ENCODE assay signal across 31 cellular contexts in the genomic region with DNA sequence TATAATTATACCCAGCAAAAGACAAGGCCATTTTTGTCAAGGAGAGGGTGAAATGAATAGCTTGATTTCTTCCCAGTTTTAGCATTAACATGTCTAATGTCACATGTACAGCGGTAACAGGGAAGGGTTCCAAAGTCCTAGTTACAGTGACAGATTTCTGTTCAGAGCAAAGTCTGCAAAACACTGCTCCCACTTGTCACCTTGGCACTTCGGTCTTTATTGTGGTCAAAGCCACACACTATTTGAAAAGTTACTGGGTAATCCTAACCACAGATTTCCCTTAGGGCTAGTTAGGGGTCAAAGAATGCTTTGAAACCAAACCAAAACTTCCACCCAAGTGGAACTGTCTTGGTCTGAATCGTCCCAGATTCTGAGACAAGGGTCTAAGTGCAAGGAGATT.
A peak's percentile ranks its signal among the peaks of the same experiment; 100 is the strongest.
DNase-seq lines count a peak whose midpoint lies in the region; ATAC-seq, FAIRE-seq and TF ChIP-seq lines count a peak whose summit lies in the region.
"Had no signal": no experiment of that assay in that cellular context is flagged by ENCODE, and none has a peak within 500 bp of the region (broad histone marks: within the 10 kb centered on the region; RNA-seq: fewer than 3 reads in every experiment).

No MANE protein-coding gene starts in this region.

- no peak for TF ChIP-seq POLR2A in GM12878 (IDR thresholded peaks at IDR 0.05; ENCODE audit: low read depth, low read length)

- in situ Hi-C loops in GM12878 (cut with MboI): no loop called here

- intact Hi-C loops in GM12878 (cut with micrococcal nuclease; ENCODE audit: unreplicated experiment): no loop called here

- POLR2A ChIA-PET in GM12878 (lab: Charles Lee): no interaction called here

- peaks cover 3% of the 10 kb centered on the region for H3K27me3 Mint-ChIP-seq in nephron (ENCODE audit: low read depth)
- peaks cover 21 to 35% of the 10 kb centered on the region in 2 donors for H3K27me3 Mint-ChIP-seq in natural killer cell treated with Interleukin-12 subunit alpha and Interleukin-12 subunit beta and Interleukin-15 and Interleukin-18, amount 100 ng/mL, for 72 hours
- H3K27me3 Mint-ChIP-seq: brain had no signal

- DNase-seq in EH (ENCODE audit: low read depth) (peak; percentile 26), HuH-7 (ENCODE audit: low spot score) (peak; percentile 26), GM12878 (ENCODE audit: low read depth, low spot score) (no peak), HUDEP-2 (lab: John Stamatoyannopoulos, UW; ENCODE audit: unreplicated experiment in 76 of 76) (no peak)
- no peak for DNase-seq in natural killer cell treated with Interleukin-12 subunit alpha and Interleukin-12 subunit beta and Interleukin-15 and Interleukin-18, amount 100 ng/mL, for 72 hours (ENCODE audit: low spot score)
- no peak for DNase-seq in effector CD8-positive, alpha-beta T cell (lab: John Stamatoyannopoulos, UW)
- DNase-seq: activated CD8-positive, alpha-beta T cell treated with anti-CD3 and anti-CD28 coated beads, Interleukin-2, amount 10 ng/mL, durations not matched to agents 7 days and 5 days; activated gamma-delta T cell; activated T-cell treated with anti-CD3 and anti-CD28 coated beads, Interleukin-2, amount 50 U/mL, for 1 hour; H7; left ventricle myocardium inferior; MG63; natural killer cell; NCI-H146; NCI-H510A; NK-92 treated with Interleukin-12 subunit alpha and Interleukin-12 subunit beta, amount 100 ng/mL, for 24 hours; posterior cingulate gyrus; sigmoid colon; stimulated activated CD4-positive, alpha-beta T cell treated with anti-CD3 and anti-CD28 coated beads, Interleukin-15, amount 100 ng/mL, for 24 hours; stimulated activated naive CD8-positive, alpha-beta T cell treated with anti-CD3 and anti-CD28 coated beads, Interleukin-15, amount 100 ng/mL, for 72 hours; T-helper 1 cell; thyroid gland had no signal

- RAD21 ChIA-PET in GM12878 (lab: Charles Lee; ENCODE audit: unreplicated experiment): no interaction called here

- no peaks in the 10 kb centered on the region for H3K9me3 Mint-ChIP-seq in nephron
- H3K9me3 Mint-ChIP-seq in natural killer cell treated with Interleukin-12 subunit alpha and Interleukin-12 subunit beta and Interleukin-15 and Interleukin-18, amount 100 ng/mL, for 72 hours: no peaks in the 10 kb centered on the region
- H3K9me3 Mint-ChIP-seq: mesothelial cell of epicardium; natural killer cell; stimulated activated naive CD8-positive, alpha-beta T cell treated with anti-CD3 and anti-CD28 coated beads, Interleukin-15, amount 100 ng/mL, for 72 hours had no signal

- BruUV-seq in GM12878 (replicated peaks; lab: Mats Ljungman, UMichigan): no TSS peak

- no peaks in the 10 kb centered on the region for H4K20me1 ChIP-seq in GM12878 (ENCODE audit: control insufficient read depth, insufficient read depth)

- H3K9ac ChIP-seq in GM12878 (ENCODE audit: control insufficient read depth, insufficient read depth, low read length): no peak overlapping the region

- no peak overlapping the region for H3K4me2 ChIP-seq in GM12878 (ENCODE audit: control insufficient read depth, insufficient read depth)

- H3K79me2 ChIP-seq in GM12878 (ENCODE audit: control insufficient read depth, insufficient read depth, low read length): no peaks in the 10 kb centered on the region

- peak overlapping the region; percentile 51 to 90 (median 60) for H3K27ac Mint-ChIP-seq in nephron
- no peak overlapping the region for H3K27ac Mint-ChIP-seq in natural killer cell treated with Interleukin-12 subunit alpha and Interleukin-12 subunit beta and Interleukin-15 and Interleukin-18, amount 100 ng/mL, for 72 hours
- H3K27ac Mint-ChIP-seq: activated CD8-positive, alpha-beta T cell treated with anti-CD3 and anti-CD28 coated beads, Interleukin-2, amount 10 ng/mL, durations not matched to agents 7 days and 5 days; brain; mesothelial cell of epicardium; natural killer cell; stimulated activated naive CD8-positive, alpha-beta T cell treated with anti-CD3 and anti-CD28 coated beads, Interleukin-15, amount 100 ng/mL, for 72 hours had no signal

- TF ChIP-seq CTCF in GM12878 (IDR thresholded peaks at IDR 0.05 in 2 of 3, conservative IDR thresholded peaks at IDR 0.05 in 1 of 3; ENCODE audit: control insufficient read depth in 2 of 3, extremely low read depth in 1 of 3, insufficient read depth in 1 of 3, low read depth in 3 of 3, low read length in 3 of 3) (no peak), nephron (IDR thresholded peaks at IDR 0.05; ENCODE audit: unreplicated experiment in 3 of 3) (no peak)

- no peaks in the 10 kb centered on the region for H3K36me3 ChIP-seq in GM12878 (ENCODE audit: control insufficient read depth in 2 of 2, insufficient read depth in 2 of 2, low read length in 1 of 2)
- H3K36me3 ChIP-seq: left ventricle myocardium inferior, MG63, sigmoid colon, SJSA1, thyroid gland had no signal

- no peaks in the 10 kb centered on the region for H3K36me3 Mint-ChIP-seq in nephron (ENCODE audit: low read depth)
- H3K36me3 Mint-ChIP-seq in natural killer cell treated with Interleukin-12 subunit alpha and Interleukin-12 subunit beta and Interleukin-15 and Interleukin-18, amount 100 ng/mL, for 72 hours: no peaks in the 10 kb centered on the region
- H3K36me3 Mint-ChIP-seq: brain, mesothelial cell of epicardium, natural killer cell had no signal

- 4% methylated on average over 3 of the region's 3 CpGs for WGBS in GM12878 (ENCODE audit: insufficient coverage, insufficient replicate concordance, low lambda C conversion rate, missing lambda C conversion rate)

- H3K27me3 ChIP-seq in GM12878 (replicated peaks in 1 of 2; ENCODE audit: control insufficient read depth in 2 of 2, insufficient read depth in 2 of 2, low read length in 1 of 2): no peaks in the 10 kb centered on the region
- H3K27me3 ChIP-seq: MG63, sigmoid colon, SJSA1, thyroid gland had no signal

- no peaks in the 10 kb centered on the region for H3K4me1 Mint-ChIP-seq in nephron
- H3K4me1 Mint-ChIP-seq in natural killer cell treated with Interleukin-12 subunit alpha and Interleukin-12 subunit beta and Interleukin-15 and Interleukin-18, amount 100 ng/mL, for 72 hours (ENCODE audit: low read depth in 2 of 2): peaks cover 7 to 9% of the 10 kb centered on the region in 2 donors

- CTCF ChIA-PET in GM12878 (lab: Yijun Ruan, JAX): no interaction called here

- TF ChIP-seq EP300 in GM12878 (IDR thresholded peaks at IDR 0.05; ENCODE audit: borderline replicate concordance in 1 of 2, control insufficient read depth in 1 of 2, low read depth in 2 of 2, low read length in 2 of 2): no peak

- H3K9me3 ChIP-seq in GM12878 (replicated peaks; ENCODE audit: control insufficient read depth, insufficient read depth, low read length): no peaks in the 10 kb centered on the region; the same call in 2 of the 3 replicates
- H3K9me3 ChIP-seq: left ventricle myocardium inferior, MG63, sigmoid colon, SJSA1, thyroid gland had no signal

- no peak for FAIRE-seq in GM12878 (lab: Jason Lieb, UNC)
- FAIRE-seq: D721Med, RCC 7860 had no signal

- no peak overlapping the region for H3K4me3 ChIP-seq in GM12878
- H3K4me3 ChIP-seq: left ventricle myocardium inferior, MG63, sigmoid colon, SJSA1, thyroid gland had no signal

- no peak overlapping the region for H3K27ac ChIP-seq in GM12878 (ENCODE audit: control insufficient read depth, insufficient read depth)
- H3K27ac ChIP-seq: C4-2B, epithelial cell of prostate, left ventricle myocardium inferior, sigmoid colon, SJSA1, thyroid gland had no signal

- no peaks in the 10 kb centered on the region for H3K4me1 ChIP-seq in GM12878 (ENCODE audit: control insufficient read depth, insufficient read depth, low read length)
- H3K4me1 ChIP-seq: left ventricle myocardium inferior, sigmoid colon, SJSA1, thyroid gland had no signal

- no peak overlapping the region for H2AFZ ChIP-seq in GM12878 (ENCODE audit: control insufficient read depth, low read depth, low read length)

- no peak overlapping the region for H3K4me3 Mint-ChIP-seq in nephron
- H3K4me3 Mint-ChIP-seq in natural killer cell treated with Interleukin-12 subunit alpha and Interleukin-12 subunit beta and Interleukin-15 and Interleukin-18, amount 100 ng/mL, for 72 hours: no peak overlapping the region
- H3K4me3 Mint-ChIP-seq: activated CD8-positive, alpha-beta T cell treated with anti-CD3 and anti-CD28 coated beads, Interleukin-2, amount 10 ng/mL, durations not matched to agents 7 days and 5 days; brain; mesothelial cell of epicardium; natural killer cell; stimulated activated naive CD8-positive, alpha-beta T cell treated with anti-CD3 and anti-CD28 coated beads, Interleukin-15, amount 100 ng/mL, for 72 hours had no signal

- ATAC-seq in GM12878 (no peak), HG03196 (IDR thresholded peaks at IDR 0.05; ENCODE audit: unreplicated experiment) (no peak)
- ATAC-seq in natural killer cell treated with Interleukin-12 subunit alpha and Interleukin-12 subunit beta and Interleukin-15 and Interleukin-18, amount 100 ng/mL, for 72 hours: no peak
- ATAC-seq: activated CD8-positive, alpha-beta T cell treated with anti-CD3 and anti-CD28 coated beads, Interleukin-2, amount 10 ng/mL, durations not matched to agents 7 days and 5 days; natural killer cell; stimulated activated naive CD8-positive, alpha-beta T cell treated with anti-CD3 and anti-CD28 coated beads, Interleukin-15, amount 100 ng/mL, for 72 hours had no signal

- SMC1A ChIA-PET in GM12878 (lab: Charles Lee; ENCODE audit: uncharacterized antibody, unreplicated experiment): no interaction called here

- TF ChIP-seq RAD21 in GM12878 (IDR thresholded peaks at IDR 0.05; ENCODE audit: insufficient read depth, low read depth, low read length): no peak

TF ChIP-seq in GM12878, 131 proteins besides CTCF, POLR2A, EP300 and RAD21 (continues in another document):
- 0 out of 2 replicates have a peak, but pooled peaks have one; percentile 35 for TF ChIP-seq NR2F1 (conservative IDR thresholded peaks at IDR 0.05)
- TF ChIP-seq TCF7 (IDR thresholded peaks at IDR 0.05; ENCODE audit: borderline replicate concordance): no peak
- no peak for TF ChIP-seq STAT1 (conservative IDR thresholded peaks at IDR 0.05)
- TF ChIP-seq HDAC6 (IDR thresholded peaks at IDR 0.05; ENCODE audit: unreplicated experiment): no peak
- no peak for TF ChIP-seq SMAD1 (IDR thresholded peaks at IDR 0.05; ENCODE audit: low read depth, partially characterized antibody)
- TF ChIP-seq FOXK2 (IDR thresholded peaks at IDR 0.05): no peak
- TF ChIP-seq, protein P1, sequence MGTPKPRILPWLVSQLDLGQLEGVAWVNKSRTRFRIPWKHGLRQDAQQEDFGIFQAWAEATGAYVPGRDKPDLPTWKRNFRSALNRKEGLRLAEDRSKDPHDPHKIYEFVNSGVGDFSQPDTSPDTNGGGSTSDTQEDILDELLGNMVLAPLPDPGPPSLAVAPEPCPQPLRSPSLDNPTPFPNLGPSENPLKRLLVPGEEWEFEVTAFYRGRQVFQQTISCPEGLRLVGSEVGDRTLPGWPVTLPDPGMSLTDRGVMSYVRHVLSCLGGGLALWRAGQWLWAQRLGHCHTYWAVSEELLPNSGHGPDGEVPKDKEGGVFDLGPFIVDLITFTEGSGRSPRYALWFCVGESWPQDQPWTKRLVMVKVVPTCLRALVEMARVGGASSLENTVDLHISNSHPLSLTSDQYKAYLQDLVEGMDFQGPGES (IDR thresholded peaks at IDR 0.05): no peak
- TF ChIP-seq SREBF2 (IDR thresholded peaks at IDR 0.05; ENCODE audit: low read length): no peak

Comparison
In these comparisons a context has a peak if more than half of its experiments do, and no peak if none do; other contexts are left out.
1. DNase-seq: peak in EH (single experiment) and HuH-7 (single experiment); none in GM12878 (single experiment), natural killer cell treated with Interleukin-12 subunit alpha and Interleukin-12 subunit beta and Interleukin-15 and Interleukin-18, amount 100 ng/mL, for 72 hours (single experiment), effector CD8-positive, alpha-beta T cell (single experiment) and HUDEP-2 (0 of 76).
2. H3K27ac Mint-ChIP-seq: peak in nephron (3 of 3); none in natural killer cell treated with Interleukin-12 subunit alpha and Interleukin-12 subunit beta and Interleukin-15 and Interleukin-18, amount 100 ng/mL, for 72 hours (0 of 2).